ENCODE assay signal across 10 cellular contexts in the genomic region with DNA sequence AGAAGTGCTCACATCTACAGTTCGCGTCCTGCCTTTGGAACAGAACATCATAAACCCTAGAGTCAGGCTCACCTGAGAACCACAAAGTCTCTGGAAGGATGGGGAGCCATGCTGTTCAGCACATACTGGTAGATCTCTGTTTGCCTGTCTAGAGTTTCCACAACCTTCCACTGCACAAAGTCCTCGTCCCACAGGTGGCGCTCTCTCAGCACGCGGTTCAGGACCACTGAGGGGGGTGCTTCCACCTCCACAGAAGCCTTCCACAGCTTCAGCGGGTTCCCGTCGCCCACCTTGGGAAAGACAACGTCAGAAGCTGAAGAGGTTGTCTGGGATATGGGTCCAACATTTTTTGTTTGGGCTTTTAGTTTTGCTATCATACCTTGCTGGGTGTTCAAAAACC.
DNase-seq lines count a peak whose midpoint lies in the region; ATAC-seq and TF ChIP-seq lines count a peak whose summit lies in the region.
"Had no signal": no experiment of that assay in that cellular context is flagged by ENCODE, and none has a peak within 500 bp of the region (broad histone marks: within the 10 kb centered on the region; RNA-seq: fewer than 3 reads in every experiment).

No MANE protein-coding gene starts in this region.

- H3K27me3 ChIP-seq in mammary epithelial cell (ENCODE audit: insufficient read depth, low read length) = no peaks in the 10 kb centered on the region
- no peaks in the 10 kb centered on the region for H3K27me3 ChIP-seq in rectal smooth muscle tissue (ENCODE audit: control insufficient read depth, insufficient read depth, low read length)

- no peak overlapping the region for H3K27ac ChIP-seq in mammary epithelial cell (ENCODE audit: insufficient read depth, low read depth, low read length)
- peak overlapping the region; percentile 81 for H3K27ac ChIP-seq in rectal smooth muscle tissue (ENCODE audit: low read depth, low read length)

- CTCF ChIA-PET in mammary epithelial cell (lab: Charles Lee; ENCODE audit: low non-redundant PET) = no interaction called here

- 96% methylated on average over 8 of the region's 10 CpGs for WGBS in mammary epithelial cell (ENCODE audit: low coverage, missing lambda C conversion rate)

- in situ Hi-C loops in mammary epithelial cell (cut with MboI; ENCODE audit: low sequenced_read_pairs in 2 of 2) = no loop called here

- no peak overlapping the region for H2AFZ ChIP-seq in mammary epithelial cell (ENCODE audit: low read depth, low read length)

- dilution Hi-C loops in mammary epithelial cell (cut with HindIII; ENCODE audit: low sequenced_read_pairs) = no loop called here

- no peaks in the 10 kb centered on the region for H3K9me3 ChIP-seq in mammary epithelial cell (replicated peaks; ENCODE audit: insufficient read depth, low read length)

- TF ChIP-seq CTCF in GM12872 (IDR thresholded peaks at IDR 0.05; ENCODE audit: insufficient read depth, low read depth, low read length) = peak; percentile 85
- peak; percentile 13 to 29 for TF ChIP-seq CTCF in mammary epithelial cell (conservative IDR thresholded peaks at IDR 0.05 in 1 of 2, IDR thresholded peaks at IDR 0.05 in 1 of 2; ENCODE audit: extremely low read depth in 1 of 2, insufficient read depth in 1 of 2, low read depth in 1 of 2, low read length in 2 of 2)

- no peak overlapping the region for H3K9ac ChIP-seq in mammary epithelial cell (ENCODE audit: insufficient read depth, low read length)
- no peak overlapping the region for H3K9ac ChIP-seq in rectal smooth muscle tissue (ENCODE audit: low read length)

- H3K4me2 ChIP-seq in mammary epithelial cell (ENCODE audit: insufficient read depth, low read depth, low read length) = no peak overlapping the region

- intact Hi-C loops in mammary epithelial cell (cut with micrococcal nuclease) = no loop called here

- peaks cover 15% of the 10 kb centered on the region for H3K36me3 ChIP-seq in mammary epithelial cell (ENCODE audit: insufficient read depth, low read length)
- peaks cover 20% of the 10 kb centered on the region for H3K36me3 ChIP-seq in rectal smooth muscle tissue (ENCODE audit: control insufficient read depth, insufficient read depth, low read length)

- no peaks in the 10 kb centered on the region for H4K20me1 ChIP-seq in mammary epithelial cell (ENCODE audit: insufficient read depth, low read length)

- H3K4me1 ChIP-seq in mammary epithelial cell (ENCODE audit: insufficient read depth, low read length) (no peaks in the 10 kb centered on the region), rectal smooth muscle tissue (ENCODE audit: control insufficient read depth, insufficient read depth, low read length) (peaks cover 66% of the 10 kb centered on the region)

- BruUV-seq in mammary epithelial cell (replicated peaks; lab: Mats Ljungman, UMichigan) = no TSS peak

- no peak for DNase-seq in mammary epithelial cell
- no peak for DNase-seq in islet precursor cell
- no peak for DNase-seq in HT-29 (ENCODE audit: low spot score)
- no peak for DNase-seq in stimulated activated CD4-positive, alpha-beta T cell treated with anti-CD3 and anti-CD28 coated beads, Interleukin-4, amount 100 ng/mL, for 4 hours
- no peak for DNase-seq in DMS153 treated with DMSO at 0.1 percent for 48 hours (lab: John Stamatoyannopoulos, UW; ENCODE audit: unreplicated experiment)
- DNase-seq: activated CD4-positive, alpha-beta memory T cell treated with anti-CD3 and anti-CD28 coated beads, Interleukin-2, amount 10 ng/mL, durations not matched to agents 7 days and 5 days; NCI-H1092 treated with DMSO at 0.1 percent for 48 hours had no signal

- ATAC-seq in HG02642 (IDR thresholded peaks at IDR 0.05; ENCODE audit: poor library complexity, unreplicated experiment) = peak; percentile 28

- no peaks in the 10 kb centered on the region for H3K79me2 ChIP-seq in mammary epithelial cell (ENCODE audit: insufficient read depth, low read length)

- H3K4me3 ChIP-seq in mammary epithelial cell (replicated peaks in 1 of 3; ENCODE audit: insufficient read depth in 1 of 3, low read depth in 2 of 3, low read length in 3 of 3) = no peak overlapping the region
- H3K4me3 ChIP-seq in rectal smooth muscle tissue (ENCODE audit: low read length) = peak overlapping the region; percentile 14
